In genomic region chr18:48161911-48162698, GRCh38 we compare ENCODE assay signal across 8 cellular contexts.
DNase-seq lines count a peak whose midpoint lies in the region; ATAC-seq and TF ChIP-seq lines count a peak whose summit lies in the region.

No MANE protein-coding gene starts in this region.

- peak overlapping the region; percentile 96 for H2AFZ ChIP-seq in GM23338

- peak; percentile 62 for ATAC-seq in GM23338
- ATAC-seq in stimulated activated naive B cell treated with anti-CD40 and anti-IgM and Interleukin-4, amounts not matched to agents 10 μg/mL and 1 μg/mL and 100 μg/mL, for 72 hours (replicated peaks) = peak; percentile 61 to 66
- no peak for ATAC-seq in GM18519 (IDR thresholded peaks at IDR 0.05; ENCODE audit: low FRiP score, unreplicated experiment)

- no peaks in the 10 kb centered on the region for H3K9me2 ChIP-seq in GM23338 (ENCODE audit: insufficient read depth)

- no peaks in the 10 kb centered on the region for H3K79me2 ChIP-seq in GM23338 (replicated peaks; ENCODE audit: insufficient read depth)

- no peaks in the 10 kb centered on the region for H3K36me3 Mint-ChIP-seq in GM23338 (ENCODE audit: low read depth)
- no peaks in the 10 kb centered on the region for H3K36me3 Mint-ChIP-seq in stimulated activated naive B cell treated with anti-CD40 and anti-IgM and Interleukin-4, amounts not matched to agents 10 μg/mL and 1 μg/mL and 100 μg/mL, for 72 hours

- H3K36me3 ChIP-seq in GM23338 (ENCODE audit: insufficient read depth) (no peaks in the 10 kb centered on the region), adipocyte (ENCODE audit: control insufficient read depth, insufficient read depth, low read length, severe bottlenecking) (no peaks in the 10 kb centered on the region)

- no peaks in the 10 kb centered on the region for H4K20me1 ChIP-seq in GM23338 (replicated peaks; ENCODE audit: insufficient read depth)

- TF ChIP-seq CTCF in GM23338 (conservative IDR thresholded peaks at IDR 0.05; ENCODE audit: low read depth in 2 of 2) = no peak

- H3K9me3 Mint-ChIP-seq in GM23338 = no peaks in the 10 kb centered on the region
- no peaks in the 10 kb centered on the region for H3K9me3 Mint-ChIP-seq in stimulated activated naive B cell treated with anti-CD40 and anti-IgM and Interleukin-4, amounts not matched to agents 10 μg/mL and 1 μg/mL and 100 μg/mL, for 72 hours

- H3K9me3 ChIP-seq in adipocyte (ENCODE audit: control insufficient read depth, low read length) (no peaks in the 10 kb centered on the region), iPS-18c (ENCODE audit: control insufficient read depth, insufficient read depth, low read length) (peaks cover 2% of the 10 kb centered on the region)

- H3K27me3 ChIP-seq in GM23338 (ENCODE audit: insufficient read depth) = peaks cover 36% of the 10 kb centered on the region
- no peaks in the 10 kb centered on the region for H3K27me3 ChIP-seq in adipocyte (replicated peaks; ENCODE audit: control insufficient read depth, insufficient read depth, low read length)

- peaks cover 27% of the 10 kb centered on the region for H3K27me3 Mint-ChIP-seq in GM23338 (ENCODE audit: insufficient read depth, low read depth, poor library complexity)
- peaks cover 43 to 58% of the 10 kb centered on the region in 2 donors for H3K27me3 Mint-ChIP-seq in stimulated activated naive B cell treated with anti-CD40 and anti-IgM and Interleukin-4, amounts not matched to agents 10 μg/mL and 1 μg/mL and 100 μg/mL, for 72 hours

- no peak overlapping the region for H3K27ac Mint-ChIP-seq in GM23338
- H3K27ac Mint-ChIP-seq in stimulated activated naive B cell treated with anti-CD40 and anti-IgM and Interleukin-4, amounts not matched to agents 10 μg/mL and 1 μg/mL and 100 μg/mL, for 72 hours = no peak overlapping the region

- H3K4me3 Mint-ChIP-seq in GM23338 = peak overlapping the region; percentile 77
- peak overlapping the region; percentile 73 to 76 for H3K4me3 Mint-ChIP-seq in stimulated activated naive B cell treated with anti-CD40 and anti-IgM and Interleukin-4, amounts not matched to agents 10 μg/mL and 1 μg/mL and 100 μg/mL, for 72 hours

- no peaks in the 10 kb centered on the region for H3F3A ChIP-seq in GM23338 (replicated peaks; ENCODE audit: low read depth)

- DNase-seq in DMS53 (lab: John Stamatoyannopoulos, UW) (peak; percentile 93), GM23338 (ENCODE audit: low spot score) (peak; percentile 55), NCI-H1105 (lab: John Stamatoyannopoulos, UW) (peak; percentile 94), adipocyte (ENCODE audit: low read depth) (no peak), retina (no peak)
- DNase-seq in stimulated activated naive B cell treated with anti-CD40 and anti-IgM and Interleukin-4, amounts not matched to agents 10 μg/mL and 1 μg/mL and 100 μg/mL, for 72 hours = no peak

- H3K4me3 ChIP-seq in GM23338 = peak overlapping the region; percentile 74
- peak overlapping the region; percentile 71 for H3K4me3 ChIP-seq in adipocyte (ENCODE audit: low read length)
- peak overlapping the region; percentile 71 for H3K4me3 ChIP-seq in iPS-18c (ENCODE audit: insufficient read depth, low read depth, low read length)

- peak overlapping the region; percentile 76 for H3K9ac ChIP-seq in adipocyte (ENCODE audit: low read length)

- H3K4me1 ChIP-seq in GM23338 (ENCODE audit: insufficient read depth) (peaks cover 19% of the 10 kb centered on the region), adipocyte (ENCODE audit: control insufficient read depth, insufficient read depth, low read length) (peaks cover 7% of the 10 kb centered on the region)

- no peak overlapping the region for H3K27ac ChIP-seq in GM23338 (ENCODE audit: low read depth)

- H3K4me2 ChIP-seq in GM23338 = peak overlapping the region; percentile 84

- H3K4me1 Mint-ChIP-seq in GM23338 = peaks cover 25% of the 10 kb centered on the region
- H3K4me1 Mint-ChIP-seq in stimulated activated naive B cell treated with anti-CD40 and anti-IgM and Interleukin-4, amounts not matched to agents 10 μg/mL and 1 μg/mL and 100 μg/mL, for 72 hours = peaks cover 9% of the 10 kb centered on the region in 2 donors

TF ChIP-seq in GM23338, 12 proteins besides CTCF, POLR2A, EP300 and RAD21:
- TF ChIP-seq EZH2phosphoT487 (IDR thresholded peaks at IDR 0.05; ENCODE audit: unreplicated experiment) = no peak
TF ChIP-seq in GM23338: peak in this region for 0.

Comparison
In these comparisons a context has a peak if more than half of its experiments do, and no peak if none do; other contexts are left out.
1. DNase-seq: peak in DMS53 (single experiment), GM23338 (single experiment) and NCI-H1105 (single experiment); none in adipocyte (single experiment), stimulated activated naive B cell treated with anti-CD40 and anti-IgM and Interleukin-4, amounts not matched to agents 10 μg/mL and 1 μg/mL and 100 μg/mL, for 72 hours (single experiment) and retina (single experiment).
2. Peak in every context shown above with its lines, with median percentiles within 50 percentile points of each other: H3K4me3 ChIP-seq.